In genomic region chr1:205576011-205576410, GRCh38 we compare ENCODE assay signal across 12 cellular contexts.
"Had no signal": no experiment of that assay in that cellular context is flagged by ENCODE, and none has a peak within 500 bp of the region (broad histone marks: within the 10 kb centered on the region; RNA-seq: fewer than 3 reads in every experiment).

No MANE protein-coding gene starts in this region.

- H3K9me3 ChIP-seq: heart right ventricle, testis, vagina had no signal

- H3K4me1 Mint-ChIP-seq: naive B cell had no signal

- H3K9me3 Mint-ChIP-seq: activated CD4-positive, alpha-beta memory T cell treated with anti-CD3 and anti-CD28 coated beads for 36 hours; activated naive CD4-positive, alpha-beta T cell treated with anti-CD3 and anti-CD28 coated beads for 36 hours; activated T-helper 1 cell treated with anti-CD3 and anti-CD28 coated beads, Interleukin-12 subunit alpha, Interleukin-12 subunit beta, Interleukin-2, Interleukin-4 antibody, amounts not matched to agents 30 ng/mL and 10 ng/mL and 1 ng/mL, durations not matched to agents 14 hours and 24 hours and 36 hours; naive B cell had no signal

- H3K27ac ChIP-seq: heart right ventricle, testis, vagina had no signal

- ATAC-seq: heart right ventricle; stimulated activated naive CD8-positive, alpha-beta T cell treated with anti-CD3 and anti-CD28 coated beads, Interleukin-15, Interleukin-2, amounts not matched to agents 100 U/mL and 50 U/mL, for 24 hours had no signal

- H3K4me3 ChIP-seq: heart right ventricle, testis, vagina had no signal

- H3K4me3 Mint-ChIP-seq: activated CD4-positive, alpha-beta memory T cell treated with anti-CD3 and anti-CD28 coated beads for 36 hours; activated naive CD4-positive, alpha-beta T cell treated with anti-CD3 and anti-CD28 coated beads for 36 hours; activated T-helper 1 cell treated with anti-CD3 and anti-CD28 coated beads, Interleukin-12 subunit alpha, Interleukin-12 subunit beta, Interleukin-2, Interleukin-4 antibody, amounts not matched to agents 30 ng/mL and 10 ng/mL and 1 ng/mL, durations not matched to agents 14 hours and 24 hours and 36 hours; naive B cell had no signal

- DNase-seq: activated CD4-positive, alpha-beta memory T cell treated with anti-CD3 and anti-CD28 coated beads for 36 hours; activated CD4-positive, alpha-beta T cell treated with anti-CD3 and anti-CD28 coated beads for 1 hour; effector CD4-positive, alpha-beta T cell; heart right ventricle; midbrain; naive B cell; stimulated activated naive CD8-positive, alpha-beta T cell treated with anti-CD3 and anti-CD28 coated beads, Interleukin-15, Interleukin-2, amounts not matched to agents 100 U/mL and 50 U/mL, for 24 hours; testis had no signal

- H3K27ac Mint-ChIP-seq: activated CD4-positive, alpha-beta memory T cell treated with anti-CD3 and anti-CD28 coated beads for 36 hours; activated naive CD4-positive, alpha-beta T cell treated with anti-CD3 and anti-CD28 coated beads for 36 hours; activated T-helper 1 cell treated with anti-CD3 and anti-CD28 coated beads, Interleukin-12 subunit alpha, Interleukin-12 subunit beta, Interleukin-2, Interleukin-4 antibody, amounts not matched to agents 30 ng/mL and 10 ng/mL and 1 ng/mL, durations not matched to agents 14 hours and 24 hours and 36 hours; progenitor cell of endocrine pancreas had no signal

- H3K27me3 ChIP-seq: testis, vagina had no signal

- H3K36me3 Mint-ChIP-seq: activated CD4-positive, alpha-beta memory T cell treated with anti-CD3 and anti-CD28 coated beads for 36 hours; naive B cell had no signal

- H3K36me3 ChIP-seq: heart right ventricle, vagina had no signal

- H3K4me1 ChIP-seq: heart right ventricle, testis, vagina had no signal
